2 cellular contexts compared by ENCODE assay signal in the genomic region with DNA sequence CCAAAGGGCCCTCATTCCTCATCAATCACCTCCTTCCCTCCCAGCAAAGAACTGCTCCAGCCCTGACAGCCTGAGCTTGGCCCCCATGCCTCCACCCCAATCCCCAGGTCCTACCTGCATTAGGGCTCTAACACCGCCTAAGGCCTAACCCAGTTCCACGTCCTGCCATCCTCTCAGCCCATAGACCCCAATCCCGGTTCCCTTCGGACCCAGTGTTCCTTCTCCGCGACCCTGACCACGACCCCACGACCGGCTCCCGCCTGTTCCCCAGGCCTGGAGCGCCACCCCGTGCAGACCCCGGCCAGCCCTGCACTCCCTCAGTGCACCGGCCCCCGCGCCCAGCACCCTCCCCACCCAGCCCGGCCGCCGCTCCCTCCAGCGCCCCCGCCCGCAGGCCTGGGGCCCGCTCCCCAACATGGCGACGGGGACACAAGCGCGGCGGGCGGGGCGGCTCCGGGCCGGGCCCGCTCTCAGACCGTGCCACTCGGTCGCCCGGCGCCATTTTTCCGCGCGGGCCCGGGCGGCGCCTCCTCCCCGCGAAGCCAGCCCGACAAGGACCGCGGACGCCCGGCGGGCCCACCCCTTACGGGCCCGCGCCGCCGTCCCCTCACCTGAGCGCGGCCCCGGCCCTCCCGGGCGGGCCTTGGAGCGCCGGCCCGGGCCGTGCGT.
TF ChIP-seq lines count a peak whose summit lies in the region.

No MANE protein-coding gene starts in this region.

TF ChIP-seq in GM23338, 12 proteins besides CTCF, POLR2A, EP300 and RAD21 (continues in another document):
- TF ChIP-seq REST (IDR thresholded peaks at IDR 0.05; ENCODE audit: unreplicated experiment) (no peak), ZNF114 (CRISPR knock-in tag; IDR thresholded peaks at IDR 0.05) (no peak), STAT1 (IDR thresholded peaks at IDR 0.05; ENCODE audit: unreplicated experiment) (no peak), EZH2 (IDR thresholded peaks at IDR 0.05; ENCODE audit: low read depth, unreplicated experiment) (no peak), POLR2AphosphoS5 (IDR thresholded peaks at IDR 0.05; ENCODE audit: low read depth) (no peak; the same call in 1 of the 2 replicates), NANOG (IDR thresholded peaks at IDR 0.05; ENCODE audit: borderline replicate concordance) (no peak), ZNF331 (CRISPR knock-in tag; IDR thresholded peaks at IDR 0.05; ENCODE audit: low read depth) (no peak), EZH2phosphoT487 (IDR thresholded peaks at IDR 0.05; ENCODE audit: unreplicated experiment) (no peak)
- TF ChIP-seq, protein P1, sequence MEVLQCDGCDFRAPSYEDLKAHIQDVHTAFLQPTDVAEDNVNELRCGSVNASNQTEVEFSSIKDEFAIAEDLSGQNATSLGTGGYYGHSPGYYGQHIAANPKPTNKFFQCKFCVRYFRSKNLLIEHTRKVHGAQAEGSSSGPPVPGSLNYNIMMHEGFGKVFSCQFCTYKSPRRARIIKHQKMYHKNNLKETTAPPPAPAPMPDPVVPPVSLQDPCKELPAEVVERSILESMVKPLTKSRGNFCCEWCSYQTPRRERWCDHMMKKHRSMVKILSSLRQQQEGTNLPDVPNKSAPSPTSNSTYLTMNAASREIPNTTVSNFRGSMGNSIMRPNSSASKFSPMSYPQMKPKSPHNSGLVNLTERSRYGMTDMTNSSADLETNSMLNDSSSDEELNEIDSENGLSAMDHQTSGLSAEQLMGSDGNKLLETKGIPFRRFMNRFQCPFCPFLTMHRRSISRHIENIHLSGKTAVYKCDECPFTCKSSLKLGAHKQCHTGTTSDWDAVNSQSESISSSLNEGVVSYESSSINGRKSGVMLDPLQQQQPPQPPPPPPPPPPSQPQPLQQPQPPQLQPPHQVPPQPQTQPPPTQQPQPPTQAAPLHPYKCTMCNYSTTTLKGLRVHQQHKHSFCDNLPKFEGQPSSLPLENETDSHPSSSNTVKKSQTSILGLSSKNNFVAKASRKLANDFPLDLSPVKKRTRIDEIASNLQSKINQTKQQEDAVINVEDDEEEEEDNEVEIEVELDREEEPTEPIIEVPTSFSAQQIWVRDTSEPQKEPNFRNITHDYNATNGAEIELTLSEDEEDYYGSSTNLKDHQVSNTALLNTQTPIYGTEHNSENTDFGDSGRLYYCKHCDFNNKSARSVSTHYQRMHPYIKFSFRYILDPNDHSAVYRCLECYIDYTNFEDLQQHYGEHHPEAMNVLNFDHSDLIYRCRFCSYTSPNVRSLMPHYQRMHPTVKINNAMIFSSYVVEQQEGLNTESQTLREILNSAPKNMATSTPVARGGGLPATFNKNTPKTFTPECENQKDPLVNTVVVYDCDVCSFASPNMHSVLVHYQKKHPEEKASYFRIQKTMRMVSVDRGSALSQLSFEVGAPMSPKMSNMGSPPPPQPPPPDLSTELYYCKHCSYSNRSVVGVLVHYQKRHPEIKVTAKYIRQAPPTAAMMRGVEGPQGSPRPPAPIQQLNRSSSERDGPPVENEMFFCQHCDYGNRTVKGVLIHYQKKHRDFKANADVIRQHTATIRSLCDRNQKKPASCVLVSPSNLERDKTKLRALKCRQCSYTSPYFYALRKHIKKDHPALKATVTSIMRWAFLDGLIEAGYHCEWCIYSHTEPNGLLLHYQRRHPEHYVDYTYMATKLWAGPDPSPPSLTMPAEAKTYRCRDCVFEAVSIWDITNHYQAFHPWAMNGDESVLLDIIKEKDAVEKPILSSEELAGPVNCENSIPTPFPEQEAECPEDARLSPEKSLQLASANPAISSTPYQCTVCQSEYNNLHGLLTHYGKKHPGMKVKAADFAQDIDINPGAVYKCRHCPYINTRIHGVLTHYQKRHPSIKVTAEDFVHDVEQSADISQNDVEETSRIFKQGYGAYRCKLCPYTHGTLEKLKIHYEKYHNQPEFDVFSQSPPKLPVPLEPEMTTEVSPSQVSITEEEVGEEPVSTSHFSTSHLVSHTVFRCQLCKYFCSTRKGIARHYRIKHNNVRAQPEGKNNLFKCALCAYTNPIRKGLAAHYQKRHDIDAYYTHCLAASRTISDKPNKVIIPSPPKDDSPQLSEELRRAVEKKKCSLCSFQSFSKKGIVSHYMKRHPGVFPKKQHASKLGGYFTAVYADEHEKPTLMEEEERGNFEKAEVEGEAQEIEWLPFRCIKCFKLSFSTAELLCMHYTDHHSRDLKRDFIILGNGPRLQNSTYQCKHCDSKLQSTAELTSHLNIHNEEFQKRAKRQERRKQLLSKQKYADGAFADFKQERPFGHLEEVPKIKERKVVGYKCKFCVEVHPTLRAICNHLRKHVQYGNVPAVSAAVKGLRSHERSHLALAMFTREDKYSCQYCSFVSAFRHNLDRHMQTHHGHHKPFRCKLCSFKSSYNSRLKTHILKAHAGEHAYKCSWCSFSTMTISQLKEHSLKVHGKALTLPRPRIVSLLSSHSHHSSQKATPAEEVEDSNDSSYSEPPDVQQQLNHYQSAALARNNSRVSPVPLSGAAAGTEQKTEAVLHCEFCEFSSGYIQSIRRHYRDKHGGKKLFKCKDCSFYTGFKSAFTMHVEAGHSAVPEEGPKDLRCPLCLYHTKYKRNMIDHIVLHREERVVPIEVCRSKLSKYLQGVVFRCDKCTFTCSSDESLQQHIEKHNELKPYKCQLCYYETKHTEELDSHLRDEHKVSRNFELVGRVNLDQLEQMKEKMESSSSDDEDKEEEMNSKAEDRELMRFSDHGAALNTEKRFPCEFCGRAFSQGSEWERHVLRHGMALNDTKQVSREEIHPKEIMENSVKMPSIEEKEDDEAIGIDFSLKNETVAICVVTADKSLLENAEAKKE (CRISPR knock-in tag; IDR thresholded peaks at IDR 0.05), result no peak

TF ChIP-seq in K562, 482 proteins besides CTCF, POLR2A, EP300 and RAD21 (continues in another document):
- TF ChIP-seq POLR2AphosphoS5 (IDR thresholded peaks at IDR 0.05; ENCODE audit: control insufficient read depth, insufficient read depth, low read depth, low read length) (peak; percentile 32; the same call in 1 of the 2 replicates), TOE1 (IDR thresholded peaks at IDR 0.05; ENCODE audit: borderline replicate concordance) (0 out of 2 replicates have a peak, but pooled peaks have one; percentile 3), TOE1 (CRISPR knock-in tag; IDR thresholded peaks at IDR 0.05; ENCODE audit: borderline replicate concordance, low read depth) (no peak), GABPA (tag; conservative IDR thresholded peaks at IDR 0.05; ENCODE audit: low read depth) (no peak), NR3C1 (CRISPR knock-in tag; IDR thresholded peaks at IDR 0.05) (0 out of 2 replicates have a peak, but pooled peaks have one; percentile 57), ATF1 (CRISPR knock-in tag; IDR thresholded peaks at IDR 0.05) (no peak), ATF1 (tag; IDR thresholded peaks at IDR 0.05) (no peak), TAF1 (IDR thresholded peaks at IDR 0.05; ENCODE audit: control insufficient read depth, extremely low read depth, insufficient read depth, low read length, severe bottlenecking) (peak; percentile 86), TAF7 (tag; IDR thresholded peaks at IDR 0.05) (no peak), SIN3B (IDR thresholded peaks at IDR 0.05; ENCODE audit: low read depth) (peak; percentile 62; the same call in 1 of the 2 replicates), JUND (IDR thresholded peaks at IDR 0.05; ENCODE audit: borderline replicate concordance, low read depth, low read length) (no peak), JUND (tag; IDR thresholded peaks at IDR 0.05; ENCODE audit: borderline replicate concordance, low read depth, low read length) (no peak), SMAD4 (CRISPR knock-in tag; conservative IDR thresholded peaks at IDR 0.05) (0 out of 2 replicates have a peak, but pooled peaks have one; percentile 40), JUN (IDR thresholded peaks at IDR 0.05; ENCODE audit: borderline replicate concordance, low read depth, low read length) (no peak), JUN (CRISPR knock-in tag; IDR thresholded peaks at IDR 0.05; ENCODE audit: borderline replicate concordance) (0 out of 2 replicates have a peak, but pooled peaks have one; percentile 53), OTX1 (CRISPR knock-in tag; IDR thresholded peaks at IDR 0.05) (no peak), E2F6 (IDR thresholded peaks at IDR 0.05; ENCODE audit: borderline replicate concordance in 1 of 2, extremely low read depth in 1 of 2, insufficient read depth in 1 of 2, insufficient read length in 1 of 2, low read depth in 1 of 2, low read length in 1 of 2, poor library complexity in 1 of 2, severe bottlenecking in 1 of 2) (peak in 1 of 2 experiments; percentile 52), HDAC2 (IDR thresholded peaks at IDR 0.05) (no peak), REST (CRISPR knock-in tag; IDR thresholded peaks at IDR 0.05; ENCODE audit: low read depth) (0 out of 2 replicates have a peak, but pooled peaks have one; percentile 25), TRIM25 (IDR thresholded peaks at IDR 0.05; ENCODE audit: borderline replicate concordance) (no peak), NR2C2 (CRISPR knock-in tag; IDR thresholded peaks at IDR 0.05) (no peak), NR2C2 (tag; IDR thresholded peaks at IDR 0.05) (0 out of 2 replicates have a peak, but pooled peaks have one; percentile 65), MAZ (CRISPR knock-in tag; conservative IDR thresholded peaks at IDR 0.05 in 1 of 2, IDR thresholded peaks at IDR 0.05 in 1 of 2) (peak; percentile 76 to 98), ARID1B (IDR thresholded peaks at IDR 0.05) (0 out of 2 replicates have a peak, but pooled peaks have one; percentile 10), ZNF766 (CRISPR knock-in tag; conservative IDR thresholded peaks at IDR 0.05) (no peak), KAT7 (CRISPR knock-in tag; IDR thresholded peaks at IDR 0.05; ENCODE audit: borderline replicate concordance) (no peak), RBBP5 (IDR thresholded peaks at IDR 0.05; ENCODE audit: borderline replicate concordance, insufficient read depth, low read length, poor library complexity, severe bottlenecking) (peak; percentile 85), HLTF (IDR thresholded peaks at IDR 0.05) (no peak), YY1 (IDR thresholded peaks at IDR 0.05; ENCODE audit: borderline replicate concordance in 1 of 3, control insufficient read depth in 1 of 3, extremely low read depth in 1 of 3, insufficient read depth in 3 of 3, insufficient read length in 1 of 3, insufficient replicate concordance in 2 of 3, low read depth in 1 of 3, low read length in 2 of 3) (peak; percentile 69 to 97 (median 96)), RBFOX2 (IDR thresholded peaks at IDR 0.05; ENCODE audit: low read depth, low read length) (peak; percentile 77)
- TF ChIP-seq, protein P2, sequence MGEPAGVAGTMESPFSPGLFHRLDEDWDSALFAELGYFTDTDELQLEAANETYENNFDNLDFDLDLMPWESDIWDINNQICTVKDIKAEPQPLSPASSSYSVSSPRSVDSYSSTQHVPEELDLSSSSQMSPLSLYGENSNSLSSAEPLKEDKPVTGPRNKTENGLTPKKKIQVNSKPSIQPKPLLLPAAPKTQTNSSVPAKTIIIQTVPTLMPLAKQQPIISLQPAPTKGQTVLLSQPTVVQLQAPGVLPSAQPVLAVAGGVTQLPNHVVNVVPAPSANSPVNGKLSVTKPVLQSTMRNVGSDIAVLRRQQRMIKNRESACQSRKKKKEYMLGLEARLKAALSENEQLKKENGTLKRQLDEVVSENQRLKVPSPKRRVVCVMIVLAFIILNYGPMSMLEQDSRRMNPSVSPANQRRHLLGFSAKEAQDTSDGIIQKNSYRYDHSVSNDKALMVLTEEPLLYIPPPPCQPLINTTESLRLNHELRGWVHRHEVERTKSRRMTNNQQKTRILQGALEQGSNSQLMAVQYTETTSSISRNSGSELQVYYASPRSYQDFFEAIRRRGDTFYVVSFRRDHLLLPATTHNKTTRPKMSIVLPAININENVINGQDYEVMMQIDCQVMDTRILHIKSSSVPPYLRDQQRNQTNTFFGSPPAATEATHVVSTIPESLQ (CRISPR knock-in tag; IDR thresholded peaks at IDR 0.05), result no peak
- TF ChIP-seq, protein P3, sequence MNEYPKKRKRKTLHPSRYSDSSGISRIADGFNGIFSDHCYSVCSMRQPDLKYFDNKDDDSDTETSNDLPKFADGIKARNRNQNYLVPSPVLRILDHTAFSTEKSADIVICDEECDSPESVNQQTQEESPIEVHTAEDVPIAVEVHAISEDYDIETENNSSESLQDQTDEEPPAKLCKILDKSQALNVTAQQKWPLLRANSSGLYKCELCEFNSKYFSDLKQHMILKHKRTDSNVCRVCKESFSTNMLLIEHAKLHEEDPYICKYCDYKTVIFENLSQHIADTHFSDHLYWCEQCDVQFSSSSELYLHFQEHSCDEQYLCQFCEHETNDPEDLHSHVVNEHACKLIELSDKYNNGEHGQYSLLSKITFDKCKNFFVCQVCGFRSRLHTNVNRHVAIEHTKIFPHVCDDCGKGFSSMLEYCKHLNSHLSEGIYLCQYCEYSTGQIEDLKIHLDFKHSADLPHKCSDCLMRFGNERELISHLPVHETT (CRISPR knock-in tag; conservative IDR thresholded peaks at IDR 0.05 in 1 of 2, IDR thresholded peaks at IDR 0.05 in 1 of 2), result no peak
